ENCODE assay signal across 9 cellular contexts in genomic region chr17:50079334-50080095, GRCh38. TPM values are rescaled to one million over a fixed set of nuclear protein-coding genes. Genes with fewer than 3 reads are reported as not detected.
DNase-seq lines count a peak whose midpoint lies in the region; ATAC-seq, FAIRE-seq and TF ChIP-seq lines count a peak whose summit lies in the region.
"Had no signal": no experiment of that assay in that cellular context is flagged by ENCODE, and none has a peak within 500 bp of the region (broad histone marks: within the 10 kb centered on the region; RNA-seq: fewer than 3 reads in every experiment).

No MANE protein-coding gene starts in this region.

- no peak overlapping the region for H2AFZ ChIP-seq in hepatocyte

- ATAC-seq in GM18520 (IDR thresholded peaks at IDR 0.05; ENCODE audit: unreplicated experiment) (no peak), HG02798 (IDR thresholded peaks at IDR 0.05; ENCODE audit: poor library complexity, unreplicated experiment) (no peak), HG02970 (IDR thresholded peaks at IDR 0.05; ENCODE audit: low FRiP score, unreplicated experiment) (no peak)

- no peaks in the 10 kb centered on the region for H3K36me3 ChIP-seq in hepatocyte (replicated peaks; ENCODE audit: insufficient read depth, low read depth)

- H3K4me1 ChIP-seq in hepatocyte (ENCODE audit: insufficient read depth), result no peaks in the 10 kb centered on the region

- no peaks in the 10 kb centered on the region for H4K20me1 ChIP-seq in hepatocyte (ENCODE audit: insufficient read depth, poor library complexity, severe bottlenecking)

- no peaks in the 10 kb centered on the region for H3K9me3 ChIP-seq in hepatocyte (ENCODE audit: low read depth)

- WGBS in hepatocyte (ENCODE audit: low lambda C conversion rate, missing lambda C conversion rate), result 89% methylated on average over 12 of the region's 12 CpGs

- no peak overlapping the region for H3K4me2 ChIP-seq in hepatocyte

- no peaks in the 10 kb centered on the region for H3K79me2 ChIP-seq in hepatocyte

- peak; percentile 83 for FAIRE-seq in HTR-8/SVneo (lab: Jason Lieb, UNC)
- FAIRE-seq: colon had no signal

- DNase-seq in AG10803 (ENCODE audit: low read depth), result peak; percentile 49
- DNase-seq in HTR-8/SVneo (ENCODE audit: insufficient read length, low spot score), result no peak
- DNase-seq in hepatocyte (ENCODE audit: low spot score), result no peak
- no peak for DNase-seq in GOT3 (lab: John Stamatoyannopoulos, UW)

- H3K27ac ChIP-seq in VCaP (no peak overlapping the region), hepatocyte (no peak overlapping the region)

- no peaks in the 10 kb centered on the region for H3K9me2 ChIP-seq in hepatocyte (replicated peaks; ENCODE audit: insufficient read depth)

- H3K4me3 ChIP-seq in AG10803 (ENCODE audit: low read length) (no peak overlapping the region), hepatocyte (no peak overlapping the region)

- H3K27me3 ChIP-seq in hepatocyte, result no peaks in the 10 kb centered on the region

- TF ChIP-seq CTCF in AG10803 (conservative IDR thresholded peaks at IDR 0.05; ENCODE audit: low read length), result peak; percentile 68
- 0 out of 2 replicates have a peak, but pooled peaks have one; percentile 14 for TF ChIP-seq CTCF in VCaP (conservative IDR thresholded peaks at IDR 0.05)
- TF ChIP-seq CTCF in hepatocyte (IDR thresholded peaks at IDR 0.05; ENCODE audit: poor library complexity), result peak; percentile 6

RNA-seq across cellular contexts. Expression of gene PDK2, which starts 15.6 kb away (rescaled TPM):
- 35.5 and 42.7 TPM in 2 replicates for total RNA-seq in hepatocyte
- 55.8 and 56.9 TPM in 2 replicates for polyA plus RNA-seq in hepatocyte

RNA-seq across cellular contexts. Expression of gene ITGA3, which starts 23.6 kb away (rescaled TPM):
- 26.3 and 28.5 TPM in 2 replicates for total RNA-seq in hepatocyte
- 32.8 and 43.4 TPM in 2 replicates for polyA plus RNA-seq in hepatocyte

RNA-seq across cellular contexts. Expression of gene SAMD14, which starts 50.4 kb away (rescaled TPM):
- total RNA-seq in hepatocyte, result 2.4 and 3.1 TPM in 2 replicates
- polyA plus RNA-seq in hepatocyte, result 3.1 and 4.2 TPM in 2 replicates

Comparison
In these comparisons a context has a peak if more than half of its experiments do, and no peak if none do; other contexts are left out.
1. CTCF ChIP-seq: peak in every context shown above with its lines; median percentile 68 in AG10803; 14 in VCaP; 6 in hepatocyte.